In genomic region chr2:87567912-87568311, GRCh38 we compare ENCODE assay signal across 2 cellular contexts.
A peak's percentile ranks its signal among the peaks of the same experiment; 100 is the strongest.
TF ChIP-seq lines count a peak whose summit lies in the region.

No MANE protein-coding gene starts in this region.

TF ChIP-seq in A549, 52 proteins besides CTCF, POLR2A, EP300 and RAD21:
- peak; percentile 57 for TF ChIP-seq MAFK (IDR thresholded peaks at IDR 0.05; ENCODE audit: partially characterized antibody)
TF ChIP-seq in A549: peak in this region for 1; not testable (repeated sequence) for 51.

TF ChIP-seq in K562, 482 proteins besides CTCF, POLR2A, EP300 and RAD21:
- TF ChIP-seq C11orf30 (IDR thresholded peaks at IDR 0.05; ENCODE audit: low read depth), result 0 out of 2 replicates have a peak, but pooled peaks have one; percentile 26
- peak; percentile 52 for TF ChIP-seq ZNF316 (IDR thresholded peaks at IDR 0.05)
